Comparison of ENCODE assay signal across 20 cellular contexts in genomic region chr5:78819166-78819565, GRCh38.
DNase-seq lines count a peak whose midpoint lies in the region; ATAC-seq and TF ChIP-seq lines count a peak whose summit lies in the region.
"Had no signal": no experiment of that assay in that cellular context is flagged by ENCODE, and none has a peak within 500 bp of the region (broad histone marks: within the 10 kb centered on the region; RNA-seq: fewer than 3 reads in every experiment).

No MANE protein-coding gene starts in this region.

- no peak overlapping the region for H3K27ac ChIP-seq in A673 (ENCODE audit: low read depth, low read length, poor library complexity, severe bottlenecking)
- H3K27ac ChIP-seq: A549, SJSA1 had no signal

- H3K27me3 ChIP-seq in A673 (replicated peaks; ENCODE audit: insufficient read depth, low read depth, low read length, poor library complexity), result no peaks in the 10 kb centered on the region
- H3K27me3 ChIP-seq: SJSA1 had no signal

- ATAC-seq in HG03108 (IDR thresholded peaks at IDR 0.05; ENCODE audit: unreplicated experiment), result no peak
- ATAC-seq: A549 had no signal

- peak; percentile 32 for DNase-seq in GM03348 (ENCODE audit: low spot score)
- peak; percentile 30 for DNase-seq in medulla oblongata (ENCODE audit: extremely low spot score)
- no peak for DNase-seq in osteocyte (ENCODE audit: extremely low spot score, unreplicated experiment)
- no peak for DNase-seq in A673 (ENCODE audit: low spot score)
- DNase-seq in HPDE6-E6E7 (ENCODE audit: extremely low spot score), result no peak
- no peak for DNase-seq in activated T-cell treated with anti-CD3 and anti-CD28 coated beads, Interleukin-2, amount 50 U/mL, for 24 hours
- DNase-seq: Caco-2; CD4-positive, CD25-positive, alpha-beta regulatory T cell; Karpas-422; MV-4-11; NCI-H1105 treated with DMSO at 0.1 percent for 48 hours; NCI-H2081; NCI-H2171 treated with DMSO at 0.1 percent for 48 hours; NCI-H446 treated with DMSO at 0.1 percent for 48 hours; NCI-H526 treated with DMSO at 0.1 percent for 48 hours; OCI-M1 had no signal

- H3K4me1 ChIP-seq in A673 (ENCODE audit: insufficient read depth, low read length, poor library complexity, severe bottlenecking), result no peaks in the 10 kb centered on the region
- H3K4me1 ChIP-seq: Caco-2 had no signal

- no TSS peak for BruUV-seq in A673 (replicated peaks; lab: Mats Ljungman, UMichigan)

- CTCF ChIA-PET in A673 (lab: Charles Lee), result no interaction called here

- peaks cover 18% of the 10 kb centered on the region for H3K4me1 Mint-ChIP-seq in brain
- H3K4me1 Mint-ChIP-seq in osteocyte (ENCODE audit: unreplicated experiment), result peaks cover 44% of the 10 kb centered on the region
- H3K4me1 Mint-ChIP-seq in activated T-cell treated with anti-CD3 and anti-CD28 coated beads, Interleukin-2, amount 50 U/mL, for 24 hours (ENCODE audit: low read depth), result no peaks in the 10 kb centered on the region

- TF ChIP-seq CTCF in brain (conservative IDR thresholded peaks at IDR 0.05), result no peak
- TF ChIP-seq CTCF in osteocyte (IDR thresholded peaks at IDR 0.05), result no peak
- no peak for TF ChIP-seq CTCF in A673 (conservative IDR thresholded peaks at IDR 0.05; ENCODE audit: low read depth, low read length)

- no peaks in the 10 kb centered on the region for H3K9me3 ChIP-seq in A673 (ENCODE audit: low read depth, low read length, poor library complexity, severe bottlenecking)
- H3K9me3 ChIP-seq: A549, Caco-2, SJSA1 had no signal

- H3K27me3 Mint-ChIP-seq in brain, result no peaks in the 10 kb centered on the region
- no peaks in the 10 kb centered on the region for H3K27me3 Mint-ChIP-seq in osteocyte (ENCODE audit: unreplicated experiment)
- no peaks in the 10 kb centered on the region for H3K27me3 Mint-ChIP-seq in activated T-cell treated with anti-CD3 and anti-CD28 coated beads, Interleukin-2, amount 50 U/mL, for 24 hours
- H3K27me3 Mint-ChIP-seq: CD4-positive, CD25-positive, alpha-beta regulatory T cell had no signal

- POLR2A ChIA-PET in A673 (lab: Charles Lee; ENCODE audit: low non-redundant PET), result no interaction called here

- no peak overlapping the region for H3K4me3 ChIP-seq in A673 (ENCODE audit: low read depth, low read length, poor library complexity, severe bottlenecking)
- H3K4me3 ChIP-seq: A549, SJSA1 had no signal

- peaks cover 18% of the 10 kb centered on the region for H3K36me3 Mint-ChIP-seq in brain
- peaks cover 15% of the 10 kb centered on the region for H3K36me3 Mint-ChIP-seq in osteocyte (ENCODE audit: unreplicated experiment)
- peaks cover 14% of the 10 kb centered on the region for H3K36me3 Mint-ChIP-seq in activated T-cell treated with anti-CD3 and anti-CD28 coated beads, Interleukin-2, amount 50 U/mL, for 24 hours (ENCODE audit: low read depth)

- H3K36me3 ChIP-seq in A673 (ENCODE audit: insufficient read depth, low read length, poor library complexity, severe bottlenecking), result no peaks in the 10 kb centered on the region
- H3K36me3 ChIP-seq: SJSA1 had no signal

- intact Hi-C loops in A673 (cut with micrococcal nuclease; ENCODE audit: unreplicated experiment), result no loop called here

- H3K4me3 Mint-ChIP-seq in brain (no peak overlapping the region), osteocyte (ENCODE audit: unreplicated experiment) (no peak overlapping the region)
- no peak overlapping the region for H3K4me3 Mint-ChIP-seq in activated T-cell treated with anti-CD3 and anti-CD28 coated beads, Interleukin-2, amount 50 U/mL, for 24 hours
- H3K4me3 Mint-ChIP-seq: CD4-positive, CD25-positive, alpha-beta regulatory T cell had no signal

- H3K27ac Mint-ChIP-seq in brain (peak overlapping the region in 3 of 5 experiments; percentile 37 to 60 (median 46)), osteocyte (ENCODE audit: unreplicated experiment) (peak overlapping the region; percentile 5)
- H3K27ac Mint-ChIP-seq in activated T-cell treated with anti-CD3 and anti-CD28 coated beads, Interleukin-2, amount 50 U/mL, for 24 hours, result no peak overlapping the region
- H3K27ac Mint-ChIP-seq: CD4-positive, CD25-positive, alpha-beta regulatory T cell had no signal

- H3K9me3 Mint-ChIP-seq in brain (peaks cover 0 to 9% (median 1%) of the 10 kb centered on the region in 5 experiments), osteocyte (ENCODE audit: unreplicated experiment) (no peaks in the 10 kb centered on the region)
- H3K9me3 Mint-ChIP-seq in activated T-cell treated with anti-CD3 and anti-CD28 coated beads, Interleukin-2, amount 50 U/mL, for 24 hours, result no peaks in the 10 kb centered on the region

Comparison
In these comparisons a context has a peak if more than half of its experiments do, and no peak if none do; other contexts are left out.
1. DNase-seq: peak in GM03348 (single experiment) and medulla oblongata (single experiment); none in osteocyte (single experiment), A673 (single experiment), HPDE6-E6E7 (single experiment) and activated T-cell treated with anti-CD3 and anti-CD28 coated beads, Interleukin-2, amount 50 U/mL, for 24 hours (single experiment).